In the genomic region with DNA sequence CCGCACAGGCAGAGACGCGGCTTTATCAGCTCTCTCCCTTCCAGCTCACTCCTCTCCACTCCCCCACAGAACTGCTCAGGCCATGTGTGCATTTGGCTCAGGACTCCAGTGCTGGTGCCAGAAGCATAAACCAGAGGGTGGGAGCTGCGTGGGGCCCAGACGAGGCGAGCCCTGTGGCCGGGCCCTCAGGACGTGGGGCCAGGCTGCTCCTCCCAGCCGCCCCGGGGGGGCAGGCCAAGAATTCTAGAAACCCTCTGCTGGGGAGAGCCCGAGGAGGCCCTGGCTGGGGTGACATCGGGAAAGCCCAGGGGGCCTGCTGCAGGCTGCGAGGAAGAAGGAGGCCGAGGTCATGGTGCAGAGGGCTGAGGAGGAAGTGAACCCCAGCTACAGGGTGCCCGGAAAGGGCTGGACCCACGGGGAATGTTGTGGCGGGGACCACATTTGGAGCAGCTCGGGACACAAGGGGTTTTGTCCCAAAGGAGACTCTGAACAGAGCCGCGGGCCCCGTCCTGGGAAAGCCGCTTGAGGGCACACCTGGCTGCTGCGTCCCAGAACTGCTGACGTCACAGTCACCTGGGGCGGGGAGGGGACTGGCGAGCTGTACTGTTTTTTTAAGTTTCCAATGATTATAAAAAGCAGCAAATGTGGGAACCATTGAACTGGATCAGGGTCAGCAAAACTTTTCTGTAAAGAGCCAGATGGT, we compare ENCODE assay signal across 12 cellular contexts.
DNase-seq lines count a peak whose midpoint lies in the region; ATAC-seq, FAIRE-seq and TF ChIP-seq lines count a peak whose summit lies in the region.
"Had no signal": no experiment of that assay in that cellular context is flagged by ENCODE, and none has a peak within 500 bp of the region (broad histone marks: within the 10 kb centered on the region; RNA-seq: fewer than 3 reads in every experiment).

No MANE protein-coding gene starts in this region.

- peak overlapping the region; percentile 65 for H3K4me2 ChIP-seq in HepG2 (ENCODE audit: low read depth, low read length)

- in situ Hi-C loops in HepG2 (cut with HindIII; ENCODE audit: extremely low pct_ligation_motif_present, low pct_unique_long_range_greater_than_20kb), result no loop called here

- H3K4me1 ChIP-seq in HEK293 (ENCODE audit: control insufficient read depth, insufficient read depth, low read length) (no peaks in the 10 kb centered on the region), HepG2 (ENCODE audit: insufficient read depth, low read length) (peaks cover 83% of the 10 kb centered on the region), stomach (peaks cover 20 to 55% (median 36%) of the 10 kb centered on the region in 4 donors)

- no peaks in the 10 kb centered on the region for H3K36me3 ChIP-seq in HEK293 (ENCODE audit: control insufficient read depth in 2 of 2, insufficient read depth in 1 of 2, low read length in 2 of 2)
- H3K36me3 ChIP-seq in HepG2 (replicated peaks in 1 of 2; ENCODE audit: control insufficient read depth in 1 of 2, insufficient read depth in 2 of 2, low read length in 2 of 2), result no peaks in the 10 kb centered on the region
- H3K36me3 ChIP-seq in stomach, result no peaks in the 10 kb centered on the region

- 42% methylated on average over 26 of the region's 26 CpGs for WGBS in HepG2 (ENCODE audit: low lambda C conversion rate)
- WGBS in stomach, 5 donors, result 32 to 42% (median 40%) methylated on average over 22 to 26 of the region's 26 CpGs

- intact Hi-C loops in HepG2 (cut with micrococcal nuclease; ENCODE audit: unreplicated experiment) (loop anchor here (5.0 kb wide), 4 partner anchors 45 to 125 kb away; partner anchors contain the start of gene RRBP1), stomach (cut with DNase I; ENCODE audit: low total_unique reads) (no loop called here)

- FAIRE-seq in HepG2 (lab: Jason Lieb, UNC), result no peak
- FAIRE-seq: frontal cortex had no signal

- H3K79me2 ChIP-seq in HepG2 (ENCODE audit: insufficient read depth, low read length), result no peaks in the 10 kb centered on the region

- TF ChIP-seq POLR2A in HepG2 (IDR thresholded peaks at IDR 0.05; ENCODE audit: insufficient read depth in 1 of 2, low read depth in 2 of 2, low read length in 2 of 2) (no peak), stomach (IDR thresholded peaks at IDR 0.05) (no peak)

- CTCF ChIA-PET in HEK293 (lab: Yijun Ruan, JAX) (no interaction called here), HepG2 (lab: Yijun Ruan, JAX; ENCODE audit: low intra/inter-chr PET ratio, low total read pairs) (interaction anchor here (1.2 kb wide), 1 partner anchor 90 kb away, joined by 3 read pairs; no protein-coding TSS in a partner anchor)

- no peak overlapping the region for H2AFZ ChIP-seq in HepG2 (ENCODE audit: low read length)

- H3K9me3 ChIP-seq in HEK293 (ENCODE audit: control insufficient read depth, insufficient read depth, low read depth, low read length), result no peaks in the 10 kb centered on the region
- no peaks in the 10 kb centered on the region for H3K9me3 ChIP-seq in HepG2 (ENCODE audit: low read length)
- no peaks in the 10 kb centered on the region for H3K9me3 ChIP-seq in stomach

- H4K20me1 ChIP-seq in HepG2 (ENCODE audit: insufficient read depth, low read length), result no peaks in the 10 kb centered on the region

- peaks cover 0 to 1% of the 10 kb centered on the region in 2 experiments; a peak in 2 of 5 replicates for H3K27me3 ChIP-seq in HepG2 (ENCODE audit: control insufficient read depth in 1 of 2, insufficient read depth in 2 of 2, low read length in 2 of 2)
- H3K27me3 ChIP-seq in stomach, result no peaks in the 10 kb centered on the region

- H3K9ac ChIP-seq in HepG2 (ENCODE audit: insufficient read depth, low read depth, low read length), result no peak overlapping the region

- TF ChIP-seq EP300 in HepG2 (IDR thresholded peaks at IDR 0.05; ENCODE audit: low read depth in 2 of 2, low read length in 2 of 2) (no peak), HepG2 (CRISPR knock-in tag; IDR thresholded peaks at IDR 0.05; ENCODE audit: borderline replicate concordance) (no peak), stomach (IDR thresholded peaks at IDR 0.05) (no peak)

- TF ChIP-seq CTCF in HEK293 (tag by site-specific recombination; IDR thresholded peaks at IDR 0.05), result no peak
- TF ChIP-seq CTCF in coronary artery (IDR thresholded peaks at IDR 0.05), result no peak
- peak; percentile 54 for TF ChIP-seq CTCF in HepG2 (CRISPR knock-in tag; IDR thresholded peaks at IDR 0.05)
- TF ChIP-seq CTCF in stomach (IDR thresholded peaks at IDR 0.05), result no peak

- H3K27ac ChIP-seq in HEK293 (ENCODE audit: extremely low read depth, low read depth, low read length), result no peak overlapping the region
- H3K27ac ChIP-seq in coronary artery, result peak overlapping the region; percentile 49 to 71
- no peak overlapping the region for H3K27ac ChIP-seq in HepG2 (ENCODE audit: extremely low read length, insufficient read depth, low read length)
- H3K27ac ChIP-seq in stomach, result peak overlapping the region; percentile 63 to 83 (median 76)

- TF ChIP-seq RAD21 in HepG2 (CRISPR knock-in tag; IDR thresholded peaks at IDR 0.05), result no peak

- ATAC-seq in HepG2, result peak; percentile 24
- ATAC-seq in HG02763 (IDR thresholded peaks at IDR 0.05; ENCODE audit: unreplicated experiment), result no peak
- ATAC-seq in HG03442 (IDR thresholded peaks at IDR 0.05; ENCODE audit: unreplicated experiment), result no peak

- BruUV-seq in HepG2 (replicated peaks; lab: Mats Ljungman, UMichigan), result no TSS peak

- DNase-seq in coronary artery (ENCODE audit: low spot score) (no peak), HepG2 (ENCODE audit: low spot score) (no peak), stomach (peak; percentile 49), HPDE6-E6E7 (ENCODE audit: extremely low spot score) (no peak)
- DNase-seq in stimulated activated CD4-positive, alpha-beta T cell treated with anti-CD3 and anti-CD28 coated beads, Interleukin-4, amount 100 ng/mL, for 24 hours, result no peak
- DNase-seq: activated CD4-positive, alpha-beta T cell treated with anti-CD3 and anti-CD28 coated beads, Interleukin-2, amount 50 U/mL, for 48 hours; NCI-H2029 treated with DMSO at 0.1 percent for 48 hours; stimulated activated CD4-positive, alpha-beta T cell treated with anti-CD3 and anti-CD28 coated beads, Interleukin-2, amount 100 ng/mL, for 24 hours had no signal

- H3K4me3 ChIP-seq in HEK293 (ENCODE audit: low read depth, low read length) (no peak overlapping the region), coronary artery (peak overlapping the region; percentile 12), HepG2 (replicated peaks in 1 of 3; ENCODE audit: insufficient read depth in 1 of 3, low read depth in 2 of 3, low read length in 3 of 3) (peak overlapping the region in 2 of 3 experiments; percentile 16 to 49; a peak in 1 of 6 replicates), stomach (peak overlapping the region in 1 of 4 donors; percentile 6)

- POLR2A ChIA-PET in HEK293 (lab: Yijun Ruan, JAX), result no interaction called here
- POLR2A ChIA-PET in HepG2 (lab: Yijun Ruan, JAX), result interaction anchor here (0.8 to 2.6 kb wide), 7 partner anchors 11 to 88 kb away, joined by 3 to 14 read pairs (median 6); no protein-coding TSS in a partner anchor

TF ChIP-seq in HEK293, 187 proteins besides CTCF, POLR2A, EP300 and RAD21:
- TF ChIP-seq GLIS1 (tag by site-specific recombination; IDR thresholded peaks at IDR 0.05) (0 out of 2 replicates have a peak, but pooled peaks have one; percentile 19), ZNF302 (tag by site-specific recombination; IDR thresholded peaks at IDR 0.05; ENCODE audit: low read depth) (no peak)

TF ChIP-seq in HepG2, 621 proteins besides CTCF, POLR2A, EP300 and RAD21 (continues in another document):
- TF ChIP-seq ZNF143 (CRISPR knock-in tag; IDR thresholded peaks at IDR 0.05) (0 out of 2 replicates have a peak, but pooled peaks have one; percentile 28), SRSF1 (optimal IDR thresholded peaks at IDR 0.05; ENCODE audit: low read depth, low read length) (peak; percentile 42), ZNF768 (CRISPR knock-in tag; IDR thresholded peaks at IDR 0.05) (peak; percentile 19; the same call in 1 of the 2 replicates), ZNF891 (CRISPR knock-in tag; IDR thresholded peaks at IDR 0.05) (peak; percentile 83; the same call in 1 of the 2 replicates), PHB2 (IDR thresholded peaks at IDR 0.05; ENCODE audit: partially characterized antibody) (no peak), ZNF225 (CRISPR knock-in tag; IDR thresholded peaks at IDR 0.05) (0 out of 2 replicates have a peak, but pooled peaks have one; percentile 65), ZFY (CRISPR knock-in tag; IDR thresholded peaks at IDR 0.05) (no peak; the same call in 1 of the 2 replicates), ZNF772 (CRISPR knock-in tag; IDR thresholded peaks at IDR 0.05) (no peak), PAX8 (CRISPR knock-in tag; IDR thresholded peaks at IDR 0.05; ENCODE audit: borderline replicate concordance) (0 out of 2 replicates have a peak, but pooled peaks have one; percentile 36), BRD4 (CRISPR knock-in tag; IDR thresholded peaks at IDR 0.05) (peak; percentile 58; the same call in 1 of the 2 replicates), LCORL (IDR thresholded peaks at IDR 0.05) (no peak), LCORL (CRISPR knock-in tag; IDR thresholded peaks at IDR 0.05) (0 out of 2 replicates have a peak, but pooled peaks have one; percentile 54), ZNF660 (CRISPR knock-in tag; IDR thresholded peaks at IDR 0.05; ENCODE audit: borderline replicate concordance, low read depth) (no peak), ZNF563 (CRISPR knock-in tag; IDR thresholded peaks at IDR 0.05) (peak; percentile 47; the same call in 1 of the 2 replicates)
- TF ChIP-seq, protein P1, sequence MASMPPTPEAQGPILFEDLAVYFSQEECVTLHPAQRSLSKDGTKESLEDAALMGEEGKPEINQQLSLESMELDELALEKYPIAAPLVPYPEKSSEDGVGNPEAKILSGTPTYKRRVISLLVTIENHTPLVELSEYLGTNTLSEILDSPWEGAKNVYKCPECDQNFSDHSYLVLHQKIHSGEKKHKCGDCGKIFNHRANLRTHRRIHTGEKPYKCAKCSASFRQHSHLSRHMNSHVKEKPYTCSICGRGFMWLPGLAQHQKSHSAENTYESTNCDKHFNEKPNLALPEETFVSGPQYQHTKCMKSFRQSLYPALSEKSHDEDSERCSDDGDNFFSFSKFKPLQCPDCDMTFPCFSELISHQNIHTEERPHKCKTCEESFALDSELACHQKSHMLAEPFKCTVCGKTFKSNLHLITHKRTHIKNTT (CRISPR knock-in tag; IDR thresholded peaks at IDR 0.05), result no peak
- TF ChIP-seq, protein P2, sequence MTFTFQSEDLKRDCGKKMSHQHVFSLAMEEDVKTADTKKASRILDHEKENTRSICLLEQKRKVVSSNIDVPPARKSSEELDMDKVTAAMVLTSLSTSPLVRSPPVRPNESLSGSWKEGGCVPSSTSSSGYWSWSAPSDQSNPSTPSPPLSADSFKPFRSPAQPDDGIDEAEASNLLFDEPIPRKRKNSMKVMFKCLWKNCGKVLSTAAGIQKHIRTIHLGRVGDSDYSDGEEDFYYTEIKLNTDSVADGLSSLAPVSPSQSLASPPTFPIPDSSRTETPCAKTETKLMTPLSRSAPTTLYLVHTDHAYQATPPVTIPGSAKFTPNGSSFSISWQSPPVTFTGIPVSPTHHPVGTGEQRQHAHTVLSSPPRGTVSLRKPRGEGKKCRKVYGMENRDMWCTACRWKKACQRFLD (CRISPR knock-in tag; IDR thresholded peaks at IDR 0.05; ENCODE audit: borderline replicate concordance), result 0 out of 2 replicates have a peak, but pooled peaks have one; percentile 44

Comparison
In these comparisons a context has a peak if more than half of its experiments do, and no peak if none do; other contexts are left out.
1. H3K27ac ChIP-seq: peak in coronary artery (2 of 2) and stomach (5 of 5); none in HEK293 (single experiment) and HepG2 (single experiment).